Comparison of ENCODE assay signal across 8 cellular contexts in the genomic region with DNA sequence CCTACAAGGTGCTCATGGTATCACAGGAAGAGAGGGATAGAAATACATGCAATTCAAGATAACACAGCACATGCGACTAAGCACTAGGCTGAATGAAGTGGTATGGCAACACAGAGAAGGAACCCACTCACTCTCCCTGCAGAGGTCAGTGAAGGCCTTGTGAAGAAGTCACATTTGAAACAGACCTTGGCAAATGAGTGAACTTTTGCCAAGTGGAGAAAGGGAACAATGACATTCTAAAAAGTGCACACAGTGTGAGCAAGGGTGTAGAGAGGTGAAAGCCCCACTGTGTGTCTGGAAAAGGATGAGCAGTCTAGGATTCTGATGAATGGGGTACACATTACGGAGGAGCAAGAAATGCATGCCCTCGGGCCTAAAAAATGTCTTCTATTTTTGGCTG. TPM values are rescaled to one million over a fixed set of nuclear protein-coding genes. Genes with fewer than 3 reads are reported as not detected.
A peak's percentile ranks its signal among the peaks of the same experiment; 100 is the strongest.
DNase-seq lines count a peak whose midpoint lies in the region; ATAC-seq and TF ChIP-seq lines count a peak whose summit lies in the region.

No MANE protein-coding gene starts in this region.

- no peaks in the 10 kb centered on the region for H3K9me3 ChIP-seq in right lobe of liver
- H3K9me3 ChIP-seq in upper lobe of left lung: no peaks in the 10 kb centered on the region

- H3K4me1 ChIP-seq in right lobe of liver: peaks cover 0 to 23% (median 5%) of the 10 kb centered on the region in 4 donors
- peaks cover 59 to 72% (median 65%) of the 10 kb centered on the region in 4 donors for H3K4me1 ChIP-seq in upper lobe of left lung

- peak overlapping the region; percentile 8 to 77 (median 46) for H3K27ac ChIP-seq in right lobe of liver
- H3K27ac ChIP-seq in upper lobe of left lung: peak overlapping the region; percentile 87 to 94 (median 90)

- H3K4me3 ChIP-seq in right lobe of liver: no peak overlapping the region
- H3K4me3 ChIP-seq in upper lobe of left lung: no peak overlapping the region

- H3K36me3 ChIP-seq in right lobe of liver (no peaks in the 10 kb centered on the region), upper lobe of left lung (peaks cover 0 to 11% (median 0%) of the 10 kb centered on the region in 4 donors)

- peaks cover 1% of the 10 kb centered on the region for H3K36me3 Mint-ChIP-seq in activated naive CD8-positive, alpha-beta T cell treated with anti-CD3 and anti-CD28 coated beads, Interleukin-2, amount 50 U/mL, for 24 hours (ENCODE audit: low read depth)

- 45% methylated on average over 3 of the region's 3 CpGs for WGBS in right lobe of liver (ENCODE audit: insufficient coverage, low coverage, low lambda C conversion rate, missing lambda C conversion rate)
- WGBS in upper lobe of left lung, 2 donors: 36 to 37% methylated on average over 3 of the region's 3 CpGs

- intact Hi-C loops in right lobe of liver (cut with DNase I): no loop called here
- intact Hi-C loops in posterior cingulate gyrus (cut with DNase I): no loop called here

- ATAC-seq in HG03442 (IDR thresholded peaks at IDR 0.05; ENCODE audit: unreplicated experiment): peak; percentile 53
- peak; percentile 65 for ATAC-seq in activated naive CD8-positive, alpha-beta T cell treated with anti-CD3 and anti-CD28 coated beads, Interleukin-2, amount 50 U/mL, for 24 hours
- peak; percentile 27 to 61 (median 49) for ATAC-seq in right lobe of liver
- peak; percentile 49 to 52 for ATAC-seq in upper lobe of left lung (ENCODE audit: low FRiP score in 2 of 2)

- H3K4me3 Mint-ChIP-seq in activated naive CD8-positive, alpha-beta T cell treated with anti-CD3 and anti-CD28 coated beads, Interleukin-2, amount 50 U/mL, for 24 hours: peak overlapping the region; percentile 78

- H3K27ac Mint-ChIP-seq in activated naive CD8-positive, alpha-beta T cell treated with anti-CD3 and anti-CD28 coated beads, Interleukin-2, amount 50 U/mL, for 24 hours: peak overlapping the region; percentile 92

- H3K27me3 Mint-ChIP-seq in activated naive CD8-positive, alpha-beta T cell treated with anti-CD3 and anti-CD28 coated beads, Interleukin-2, amount 50 U/mL, for 24 hours: no peaks in the 10 kb centered on the region

- DNase-seq in GM13977 (ENCODE audit: low spot score) (no peak), right lobe of liver (no peak), upper lobe of left lung (peak in 1 of 2 donors; percentile 61), inferior parietal cortex (ENCODE audit: extremely low spot score) (no peak), posterior cingulate gyrus (no peak)
- peak; percentile 23 for DNase-seq in activated naive CD8-positive, alpha-beta T cell treated with anti-CD3 and anti-CD28 coated beads, Interleukin-2, amount 50 U/mL, for 24 hours
- DNase-seq in activated CD4-positive, alpha-beta T cell treated with anti-CD3 and anti-CD28 coated beads for 48 hours: no peak

- H3K9me3 Mint-ChIP-seq in activated naive CD8-positive, alpha-beta T cell treated with anti-CD3 and anti-CD28 coated beads, Interleukin-2, amount 50 U/mL, for 24 hours: no peaks in the 10 kb centered on the region

- H3K27me3 ChIP-seq in right lobe of liver (no peaks in the 10 kb centered on the region), upper lobe of left lung (no peaks in the 10 kb centered on the region)

- peaks cover 69% of the 10 kb centered on the region for H3K4me1 Mint-ChIP-seq in activated naive CD8-positive, alpha-beta T cell treated with anti-CD3 and anti-CD28 coated beads, Interleukin-2, amount 50 U/mL, for 24 hours

- in situ Hi-C loops in GM13977 (cut with MboI; ENCODE audit: low pct_unique_long_range_greater_than_20kb, low sequenced_read_pairs, unreplicated experiment): no loop called here

- TF ChIP-seq EP300 in upper lobe of left lung (IDR thresholded peaks at IDR 0.05): no peak

- TF ChIP-seq CTCF in GM13977 (IDR thresholded peaks at IDR 0.05; ENCODE audit: extremely low read depth, insufficient read depth, missing control alignments): peak; percentile 36
- peak in 2 of 4 donors; percentile 22 to 23 for TF ChIP-seq CTCF in right lobe of liver (IDR thresholded peaks at IDR 0.05)
- peak in 4 of 6 experiments; percentile 25 to 41 (median 38) for TF ChIP-seq CTCF in upper lobe of left lung (IDR thresholded peaks at IDR 0.05)

- TF ChIP-seq POLR2A in right lobe of liver (IDR thresholded peaks at IDR 0.05): no peak
- no peak for TF ChIP-seq POLR2A in upper lobe of left lung (IDR thresholded peaks at IDR 0.05)

RNA-seq across cellular contexts. Expression of a gene that starts 23.3 kb away (rescaled TPM):
- 10 to 100 TPM in 3 of 6 experiments, 1 to 10 TPM in 3; 3.3 to 14.2 (median 10.2) TPM for total RNA-seq in right lobe of liver
- total RNA-seq in upper lobe of left lung: 10 to 100 TPM; 15.4 to 50.5 (median 22.4) TPM
